1 cellular context compared by ENCODE assay signal in the genomic region with DNA sequence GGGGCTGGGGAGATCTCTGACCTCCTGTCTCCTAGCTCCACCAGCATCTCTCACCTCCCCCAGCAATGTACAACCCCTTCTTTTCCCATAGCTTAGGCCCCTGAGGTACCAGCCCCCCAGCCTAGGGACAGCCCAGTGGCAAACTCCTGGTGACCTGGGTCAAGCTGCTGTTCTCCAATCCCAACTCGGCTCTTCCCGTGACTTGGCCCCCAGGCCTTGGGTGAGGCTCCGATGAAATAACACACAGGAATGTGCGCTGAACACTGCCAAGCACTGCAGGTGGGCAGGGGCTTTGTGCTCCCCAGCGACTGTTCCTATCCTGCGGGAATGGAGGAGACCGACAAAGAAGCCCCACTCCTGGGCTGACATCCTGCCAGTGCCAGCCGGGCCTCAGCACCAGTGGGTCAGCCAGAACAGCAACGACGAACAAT.
TF ChIP-seq lines count a peak whose summit lies in the region.

No MANE protein-coding gene starts in this region.

TF ChIP-seq in H1, 55 proteins besides CTCF, POLR2A, EP300 and RAD21 (continued from another document):
- TF ChIP-seq CTBP2 (IDR thresholded peaks at IDR 0.05; ENCODE audit: borderline replicate concordance, insufficient read depth, insufficient read length, low read length) (no peak), KDM1A (IDR thresholded peaks at IDR 0.05; ENCODE audit: borderline replicate concordance, low read length) (no peak), BCL11A (IDR thresholded peaks at IDR 0.05; ENCODE audit: low read depth in 2 of 2, low read length in 2 of 2) (no peak), ASH2L (IDR thresholded peaks at IDR 0.05; ENCODE audit: low read length) (no peak), EZH2 (IDR thresholded peaks at IDR 0.05; ENCODE audit: low read depth, low read length, severe bottlenecking) (no peak), GABPA (IDR thresholded peaks at IDR 0.05; ENCODE audit: borderline replicate concordance, insufficient read depth, low read length) (no peak), FOSL1 (IDR thresholded peaks at IDR 0.05; ENCODE audit: insufficient read depth, low read depth, low read length) (no peak), YY1 (IDR thresholded peaks at IDR 0.05; ENCODE audit: low read depth, low read length) (no peak), GTF2F1 (IDR thresholded peaks at IDR 0.05; ENCODE audit: borderline replicate concordance, low read depth, low read length) (no peak), SIX5 (IDR thresholded peaks at IDR 0.05; ENCODE audit: low read depth, low read length) (no peak), ATF3 (IDR thresholded peaks at IDR 0.05; ENCODE audit: insufficient read depth, low read depth, low read length) (no peak), CHD7 (IDR thresholded peaks at IDR 0.05; ENCODE audit: insufficient replicate concordance, low read length) (no peak)
